ENCODE assay signal across 13 cellular contexts in the genomic region with DNA sequence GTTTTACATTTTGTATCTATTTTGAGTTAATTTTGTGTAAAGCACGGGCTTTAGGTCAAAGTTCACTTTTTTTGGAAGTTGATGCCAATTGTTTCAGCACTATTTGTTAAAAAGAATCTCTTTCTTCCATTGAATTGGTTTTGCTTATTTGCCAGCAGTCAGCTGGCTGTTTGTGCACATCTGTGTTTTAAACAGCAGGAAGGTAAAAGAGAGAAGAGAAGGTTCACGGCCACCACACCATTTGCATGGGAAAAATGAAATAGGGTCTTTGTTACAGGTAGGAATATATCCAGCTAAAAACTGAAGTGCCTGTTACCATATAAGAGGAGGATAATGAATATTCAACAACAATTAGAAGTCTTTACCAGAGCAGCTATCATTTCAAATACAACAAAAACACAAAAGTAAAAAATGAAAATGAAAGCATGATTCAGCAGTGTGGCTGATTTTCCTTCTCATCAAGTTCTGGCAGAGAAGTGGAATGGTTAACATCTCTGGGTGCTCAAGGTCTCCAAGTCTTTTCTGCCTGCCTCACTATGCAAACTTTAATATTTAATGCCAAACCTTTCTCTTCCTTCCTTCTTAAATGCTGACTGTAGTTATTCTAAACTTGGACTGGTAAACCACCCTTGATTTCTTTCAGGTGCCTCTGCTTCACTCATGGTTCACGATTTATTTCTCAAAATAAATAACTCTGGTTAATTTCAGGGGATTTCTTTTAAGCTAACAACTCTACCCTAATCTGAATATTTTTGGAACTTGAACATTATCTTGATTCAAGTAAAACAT.
DNase-seq lines count a peak whose midpoint lies in the region; ATAC-seq and TF ChIP-seq lines count a peak whose summit lies in the region.
"Had no signal": no experiment of that assay in that cellular context is flagged by ENCODE, and none has a peak within 500 bp of the region (broad histone marks: within the 10 kb centered on the region; RNA-seq: fewer than 3 reads in every experiment).

No MANE protein-coding gene starts in this region.

- intact Hi-C loops in mammary epithelial cell (cut with micrococcal nuclease): no loop called here

- no peak overlapping the region for H3K27ac ChIP-seq in mammary epithelial cell (ENCODE audit: insufficient read depth, low read depth, low read length)
- H3K27ac ChIP-seq: Peyer's patch had no signal

- H3K9me3 ChIP-seq in mammary epithelial cell (replicated peaks; ENCODE audit: insufficient read depth, low read length): no peaks in the 10 kb centered on the region
- H3K9me3 ChIP-seq: Peyer's patch had no signal

- no peaks in the 10 kb centered on the region for H3K4me1 ChIP-seq in mammary epithelial cell (ENCODE audit: insufficient read depth, low read length)
- H3K4me1 ChIP-seq: Peyer's patch had no signal

- H4K20me1 ChIP-seq in mammary epithelial cell (ENCODE audit: insufficient read depth, low read length): no peaks in the 10 kb centered on the region

- peak; percentile 34 for ATAC-seq in GM18508 (IDR thresholded peaks at IDR 0.05; ENCODE audit: insufficient read depth, unreplicated experiment)
- ATAC-seq in GM21529 (IDR thresholded peaks at IDR 0.05; ENCODE audit: unreplicated experiment): peak; percentile 61
- peak; percentile 52 for ATAC-seq in HG03342 (IDR thresholded peaks at IDR 0.05; ENCODE audit: unreplicated experiment)
- ATAC-seq: activated T-helper 17 cell treated with anti-CD3 and anti-CD28 coated beads, Interleukin-2, amount 50 U/mL, for 72 hours; stimulated activated naive CD8-positive, alpha-beta T cell treated with anti-CD3 and anti-CD28 coated beads, Interleukin-15, Interleukin-2, amounts not matched to agents 100 U/mL and 50 U/mL, for 24 hours had no signal

- H3K27me3 ChIP-seq in mammary epithelial cell (ENCODE audit: insufficient read depth, low read length): no peaks in the 10 kb centered on the region
- H3K27me3 ChIP-seq: Peyer's patch had no signal

- H3K4me2 ChIP-seq in mammary epithelial cell (ENCODE audit: insufficient read depth, low read depth, low read length): peak overlapping the region; percentile 28

- DNase-seq in mammary epithelial cell (no peak), NOMO-1 treated with DMSO at 0.1 percent for 48 hours (lab: John Stamatoyannopoulos, UW; ENCODE audit: unreplicated experiment) (no peak), NCI-H69 (lab: John Stamatoyannopoulos, UW) (no peak), NCI-H1694 (lab: John Stamatoyannopoulos, UW) (no peak)
- DNase-seq in activated CD4-positive, alpha-beta T cell treated with anti-CD3 and anti-CD28 coated beads for 1 hour: no peak
- DNase-seq: kidney; NCI-H1417; Peyer's patch; stimulated activated naive CD8-positive, alpha-beta T cell treated with anti-CD3 and anti-CD28 coated beads, Interleukin-15, Interleukin-2, amounts not matched to agents 100 U/mL and 50 U/mL, for 24 hours had no signal

- H3K9ac ChIP-seq in mammary epithelial cell (ENCODE audit: insufficient read depth, low read length): no peak overlapping the region

- CTCF ChIA-PET in mammary epithelial cell (lab: Charles Lee; ENCODE audit: low non-redundant PET): no interaction called here

- dilution Hi-C loops in mammary epithelial cell (cut with HindIII; ENCODE audit: low sequenced_read_pairs): no loop called here

- no peaks in the 10 kb centered on the region for H3K36me3 ChIP-seq in mammary epithelial cell (ENCODE audit: insufficient read depth, low read length)
- H3K36me3 ChIP-seq: Peyer's patch had no signal

- peak overlapping the region; percentile 17 for H2AFZ ChIP-seq in mammary epithelial cell (ENCODE audit: low read depth, low read length)

- in situ Hi-C loops in mammary epithelial cell (cut with MboI; ENCODE audit: low sequenced_read_pairs in 2 of 2): no loop called here

- H3K79me2 ChIP-seq in mammary epithelial cell (ENCODE audit: insufficient read depth, low read length): no peaks in the 10 kb centered on the region

- BruUV-seq in mammary epithelial cell (replicated peaks; lab: Mats Ljungman, UMichigan): no TSS peak

- TF ChIP-seq CTCF in mammary epithelial cell (conservative IDR thresholded peaks at IDR 0.05 in 1 of 2, IDR thresholded peaks at IDR 0.05 in 1 of 2; ENCODE audit: extremely low read depth in 1 of 2, insufficient read depth in 1 of 2, low read depth in 1 of 2, low read length in 2 of 2): no peak

- 67% methylated on average over 3 of the region's 3 CpGs for WGBS in mammary epithelial cell (ENCODE audit: low coverage, missing lambda C conversion rate)

- no peak overlapping the region for H3K4me3 ChIP-seq in mammary epithelial cell (replicated peaks in 1 of 3; ENCODE audit: insufficient read depth in 1 of 3, low read depth in 2 of 3, low read length in 3 of 3)
- H3K4me3 ChIP-seq: Peyer's patch had no signal
